ENCODE assay signal across 25 cellular contexts in genomic region chr10:125555267-125555666, GRCh38.
"Had no signal": no experiment of that assay in that cellular context is flagged by ENCODE, and none has a peak within 500 bp of the region (broad histone marks: within the 10 kb centered on the region; RNA-seq: fewer than 3 reads in every experiment).

No MANE protein-coding gene starts in this region.

- H3K9me3 ChIP-seq: SJCRH30 had no signal

- H3K36me3 ChIP-seq: SJCRH30, WERI-Rb-1 had no signal

- H3K27me3 Mint-ChIP-seq: activated CD4-positive, alpha-beta T cell treated with anti-CD3 and anti-CD28 coated beads, Interleukin-2, amount 10 ng/mL, durations not matched to agents 24 days and 14 days; activated naive CD4-positive, alpha-beta T cell treated with anti-CD3 and anti-CD28 coated beads, Interleukin-2, amount 10 ng/mL, durations not matched to agents 7 days and 5 days; activated naive CD8-positive, alpha-beta T cell had no signal

- H3K27ac ChIP-seq: SJCRH30, SK-N-MC, WERI-Rb-1 had no signal

- H3K27me3 ChIP-seq: SJCRH30 had no signal

- H3K4me1 Mint-ChIP-seq: activated CD4-positive, alpha-beta T cell treated with anti-CD3 and anti-CD28 coated beads, Interleukin-2, amount 10 ng/mL, durations not matched to agents 24 days and 14 days; activated naive CD4-positive, alpha-beta T cell treated with anti-CD3 and anti-CD28 coated beads, Interleukin-2, amount 10 ng/mL, durations not matched to agents 7 days and 5 days; activated naive CD8-positive, alpha-beta T cell treated with anti-CD3 and anti-CD28 coated beads, Interleukin-2, amount 50 U/mL, for 24 hours had no signal

- H3K36me3 Mint-ChIP-seq: activated naive CD4-positive, alpha-beta T cell treated with anti-CD3 and anti-CD28 coated beads, Interleukin-2, amount 10 ng/mL, durations not matched to agents 7 days and 5 days; activated naive CD8-positive, alpha-beta T cell; brain had no signal

- H3K27ac Mint-ChIP-seq: activated CD4-positive, alpha-beta T cell treated with anti-CD3 and anti-CD28 coated beads, Interleukin-2, amount 10 ng/mL, durations not matched to agents 24 days and 14 days; activated CD8-positive, alpha-beta T cell treated with anti-CD3 and anti-CD28 coated beads for 36 hours; activated naive CD4-positive, alpha-beta T cell treated with anti-CD3 and anti-CD28 coated beads, Interleukin-2, amount 10 ng/mL, durations not matched to agents 7 days and 5 days; activated naive CD8-positive, alpha-beta T cell; activated naive CD8-positive, alpha-beta T cell treated with anti-CD3 and anti-CD28 coated beads, Interleukin-2, amount 50 U/mL, for 24 hours had no signal

- H3K9me3 Mint-ChIP-seq: activated CD4-positive, alpha-beta T cell treated with anti-CD3 and anti-CD28 coated beads, Interleukin-2, amount 10 ng/mL, durations not matched to agents 24 days and 14 days; activated naive CD4-positive, alpha-beta T cell treated with anti-CD3 and anti-CD28 coated beads, Interleukin-2, amount 10 ng/mL, durations not matched to agents 7 days and 5 days; activated naive CD8-positive, alpha-beta T cell treated with anti-CD3 and anti-CD28 coated beads, Interleukin-2, amount 50 U/mL, for 24 hours had no signal

- H3K4me3 Mint-ChIP-seq: activated CD4-positive, alpha-beta T cell treated with anti-CD3 and anti-CD28 coated beads, Interleukin-2, amount 10 ng/mL, durations not matched to agents 24 days and 14 days; activated CD8-positive, alpha-beta T cell treated with anti-CD3 and anti-CD28 coated beads for 36 hours; activated naive CD4-positive, alpha-beta T cell treated with anti-CD3 and anti-CD28 coated beads, Interleukin-2, amount 10 ng/mL, durations not matched to agents 7 days and 5 days; activated naive CD8-positive, alpha-beta T cell; activated naive CD8-positive, alpha-beta T cell treated with anti-CD3 and anti-CD28 coated beads, Interleukin-2, amount 50 U/mL, for 24 hours; brain had no signal

- H3K4me3 ChIP-seq: SJCRH30, SK-N-MC had no signal

- ATAC-seq: activated CD8-positive, alpha-beta T cell treated with anti-CD3 and anti-CD28 coated beads for 36 hours; activated naive CD8-positive, alpha-beta T cell treated with anti-CD3 and anti-CD28 coated beads, Interleukin-2, amount 50 U/mL, for 24 hours; Panc1 had no signal

- DNase-seq: activated CD4-positive, alpha-beta T cell treated with anti-CD3 and anti-CD28 coated beads, Interleukin-2, amount 10 ng/mL, durations not matched to agents 24 days and 14 days; activated CD4-positive, alpha-beta T cell treated with anti-CD3 and anti-CD28 coated beads, Interleukin-2, amount 50 U/mL, for 4 hours; activated CD8-positive, alpha-beta T cell treated with anti-CD3 and anti-CD28 coated beads for 36 hours; activated effector memory CD4-positive, alpha-beta T cell treated with Interleukin-2 at 50 U/mL for 16 hours; activated naive CD4-positive, alpha-beta T cell treated with anti-CD3 and anti-CD28 coated beads, Interleukin-2, amount 10 ng/mL, durations not matched to agents 7 days and 5 days; activated naive CD8-positive, alpha-beta T cell treated with anti-CD3 and anti-CD28 coated beads, Interleukin-2, amount 50 U/mL, for 24 hours; activated T-cell treated with anti-CD3 and anti-CD28 coated beads, Interleukin-2, amount 50 U/mL, for 48 hours; anterior cingulate cortex; central memory CD4-positive, alpha-beta T cell; Karpas-422; KBM-7; NCI-H1105; NCI-H1436; NCI-H1694; NCI-H1930; NCI-H345; NCI-H524 treated with DMSO at 0.1 percent for 48 hours; SHP77; SJCRH30; T1000; WERI-Rb-1 had no signal
